In the genomic region with DNA sequence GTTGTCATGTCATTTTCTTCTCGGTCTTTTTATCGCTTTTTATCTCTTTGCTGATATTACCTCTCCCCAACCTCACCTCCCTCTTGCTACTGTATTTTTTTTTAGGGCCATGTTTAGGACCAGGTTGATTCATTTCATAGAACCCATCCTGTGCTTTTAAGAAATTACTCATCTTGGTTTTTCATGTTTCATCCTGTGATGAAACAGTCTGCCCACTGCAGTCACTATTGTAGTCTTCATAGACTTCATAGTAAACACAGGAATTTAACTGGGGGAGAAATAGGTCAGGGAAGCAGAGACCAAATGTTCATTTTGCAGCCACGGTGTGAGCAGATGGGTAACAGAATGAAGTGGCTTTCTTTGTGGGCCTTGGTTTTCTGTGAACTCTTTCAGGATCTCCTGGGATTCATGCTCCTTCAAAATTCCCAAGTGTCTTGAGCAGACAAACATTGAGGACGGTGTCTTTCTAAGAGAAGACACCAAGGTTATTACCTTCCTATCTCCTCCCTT, we compare ENCODE assay signal across 23 cellular contexts.
A peak's percentile ranks its signal among the peaks of the same experiment; 100 is the strongest.
DNase-seq lines count a peak whose midpoint lies in the region; ATAC-seq and TF ChIP-seq lines count a peak whose summit lies in the region.
"Had no signal": no experiment of that assay in that cellular context is flagged by ENCODE, and none has a peak within 500 bp of the region (broad histone marks: within the 10 kb centered on the region; RNA-seq: fewer than 3 reads in every experiment).

No MANE protein-coding gene starts in this region.

- no peak for TF ChIP-seq CTCF in spleen (IDR thresholded peaks at IDR 0.05 in 8 of 11, conservative IDR thresholded peaks at IDR 0.05 in 3 of 11)

- no peak overlapping the region for H3K27ac ChIP-seq in spleen
- H3K27ac ChIP-seq: 22Rv1, cardiac muscle cell, GM23248, hepatocyte, upper lobe of right lung had no signal

- peak; percentile 75 for ATAC-seq in HG02884 (IDR thresholded peaks at IDR 0.05; ENCODE audit: unreplicated experiment)
- ATAC-seq: mucosa of descending colon, Right ventricle myocardium inferior, upper lobe of right lung had no signal

- intact Hi-C loops in spleen (cut with DNase I; ENCODE audit: low total_unique reads) = no loop called here

- H3K4me1 ChIP-seq in spleen = no peaks in the 10 kb centered on the region
- H3K4me1 ChIP-seq: upper lobe of right lung had no signal

- TF ChIP-seq POLR2A in spleen (IDR thresholded peaks at IDR 0.05) = no peak

- peaks cover 0 to 20% (median 8%) of the 10 kb centered on the region in 8 donors for H3K9me3 ChIP-seq in spleen
- H3K9me3 ChIP-seq: upper lobe of right lung had no signal

- no peaks in the 10 kb centered on the region for H3K27me3 ChIP-seq in spleen (replicated peaks in 1 of 7)
- H3K27me3 ChIP-seq: cardiac muscle cell, dorsolateral prefrontal cortex, hepatocyte, upper lobe of right lung had no signal

- H3K36me3 ChIP-seq in spleen = no peaks in the 10 kb centered on the region
- H3K36me3 ChIP-seq: cardiac muscle cell, upper lobe of right lung had no signal

- H3K4me3 ChIP-seq in spleen = no peak overlapping the region
- H3K4me3 ChIP-seq: cardiac muscle cell, dorsolateral prefrontal cortex, GM23248, hepatocyte, mucosa of descending colon, upper lobe of right lung had no signal

- DNase-seq in NCI-H524 (lab: John Stamatoyannopoulos, UW) (peak; percentile 52 to 78), NCI-H524 treated with DMSO at 0.1 percent for 48 hours (lab: John Stamatoyannopoulos, UW) (no peak), NCI-H69 (lab: John Stamatoyannopoulos, UW) (peak; percentile 60), retina (peak; percentile 35), HCEC 1CT (no peak), foreskin melanocyte (no peak), spleen (no peak)
- DNase-seq: activated CD4-positive, alpha-beta T cell treated with anti-CD3 and anti-CD28 coated beads for 4 hours; activated naive CD4-positive, alpha-beta T cell treated with Interleukin-2 at 50 U/mL for 16 hours; amniotic stem cell; GM23248; mucosa of descending colon; NCI-H1436; small intestine; stimulated activated CD4-positive, alpha-beta T cell treated with anti-CD3 and anti-CD28 coated beads, Interleukin-4, amount 100 ng/mL, for 24 hours; SW 1271; upper lobe of right lung had no signal

- WGBS in spleen, 5 donors = 74 to 87% (median 81%) methylated on average over 4 of the region's 4 CpGs

Comparison
In these comparisons a context has a peak if more than half of its experiments do, and no peak if none do; other contexts are left out.
1. DNase-seq: peak in NCI-H524 (2 of 2), NCI-H69 (single experiment) and retina (single experiment); none in NCI-H524 treated with DMSO at 0.1 percent for 48 hours (single experiment), HCEC 1CT (single experiment), foreskin melanocyte (single experiment) and spleen (single experiment).